13 cellular contexts compared by ENCODE assay signal in genomic region chr4:77045490-77045889, GRCh38. TPM values are rescaled to one million over a fixed set of nuclear protein-coding genes. Genes with fewer than 3 reads are reported as not detected.
DNase-seq lines count a peak whose midpoint lies in the region; ATAC-seq and TF ChIP-seq lines count a peak whose summit lies in the region.
"Had no signal": no experiment of that assay in that cellular context is flagged by ENCODE, and none has a peak within 500 bp of the region (broad histone marks: within the 10 kb centered on the region; RNA-seq: fewer than 3 reads in every experiment).

No MANE protein-coding gene starts in this region.

- ATAC-seq in GM18868 (IDR thresholded peaks at IDR 0.05; ENCODE audit: unreplicated experiment), result no peak

- H3K9me3 ChIP-seq in MM.1S (replicated peaks; ENCODE audit: insufficient read depth, low read length) (no peaks in the 10 kb centered on the region), endodermal cell (ENCODE audit: control insufficient read depth, low read length) (no peaks in the 10 kb centered on the region), osteoblast (ENCODE audit: low read depth, low read length) (no peaks in the 10 kb centered on the region)

- H3F3A ChIP-seq in MM.1S (ENCODE audit: insufficient read depth, low read length), result peaks cover 3% of the 10 kb centered on the region

- H3K4me1 ChIP-seq in MM.1S (ENCODE audit: low read length) (no peaks in the 10 kb centered on the region), endodermal cell (ENCODE audit: control insufficient read depth, insufficient read depth, low read length) (no peaks in the 10 kb centered on the region), osteoblast (ENCODE audit: insufficient read depth, low read length) (peaks cover 24% of the 10 kb centered on the region)

- H4K20me1 ChIP-seq in MM.1S (ENCODE audit: insufficient read depth, low read length), result no peaks in the 10 kb centered on the region
- no peaks in the 10 kb centered on the region for H4K20me1 ChIP-seq in osteoblast (ENCODE audit: insufficient read depth, low read length)

- peak; percentile 38 for DNase-seq in ELR (ENCODE audit: low read depth)
- DNase-seq in MM.1S, result no peak
- DNase-seq in endodermal cell, result peak; percentile 64
- DNase-seq in osteoblast (ENCODE audit: insufficient read length, low spot score, missing footprints), result no peak
- no peak for DNase-seq in stimulated activated CD4-positive, alpha-beta T cell treated with anti-CD3 and anti-CD28 coated beads, Interleukin-4, amount 100 ng/mL, for 1 hour
- DNase-seq in activated gamma-delta T cell (lab: John Stamatoyannopoulos, UW), result no peak
- no peak for DNase-seq in occipital lobe (lab: John Stamatoyannopoulos, UW)
- DNase-seq: DND-41, NCI-H526, T-cell had no signal

- no peak overlapping the region for H2AFZ ChIP-seq in MM.1S (ENCODE audit: low read length)
- H2AFZ ChIP-seq in osteoblast (ENCODE audit: low read length), result no peak overlapping the region

- H3K27me3 ChIP-seq in MM.1S (replicated peaks; ENCODE audit: insufficient read depth, low read length), result no peaks in the 10 kb centered on the region
- H3K27me3 ChIP-seq in endodermal cell (ENCODE audit: control insufficient read depth, insufficient read depth, low read length, poor library complexity, severe bottlenecking), result no peaks in the 10 kb centered on the region
- H3K27me3 ChIP-seq in osteoblast (ENCODE audit: insufficient read depth, low read length), result no peaks in the 10 kb centered on the region

- no peak overlapping the region for H3K4me2 ChIP-seq in MM.1S (ENCODE audit: low read depth, low read length)
- H3K4me2 ChIP-seq in osteoblast (ENCODE audit: insufficient read depth, low read length), result no peak overlapping the region

- H3K36me3 ChIP-seq in MM.1S (replicated peaks; ENCODE audit: insufficient read depth, low read length) (0 out of 2 replicates have a peak, but pooled peaks cover 5% of the 10 kb centered on the region), endodermal cell (ENCODE audit: control insufficient read depth, insufficient read depth, low read length) (peaks cover 47% of the 10 kb centered on the region), osteoblast (ENCODE audit: insufficient read depth, low read length) (peaks cover 43% of the 10 kb centered on the region)

- H3K4me3 ChIP-seq in MM.1S (ENCODE audit: low read length) (no peak overlapping the region), endodermal cell (ENCODE audit: low read length) (no peak overlapping the region), osteoblast (ENCODE audit: insufficient read depth, low read length) (no peak overlapping the region)
- H3K4me3 ChIP-seq: skin epidermis had no signal

- H3K4me3 Mint-ChIP-seq in endodermal cell, result no peak overlapping the region
- H3K4me3 Mint-ChIP-seq: brain, T-cell had no signal

- H3K9ac ChIP-seq in MM.1S (ENCODE audit: low read length) (no peak overlapping the region), endodermal cell (ENCODE audit: extremely low read depth, low read length, poor library complexity, severe bottlenecking) (no peak overlapping the region)

- no peaks in the 10 kb centered on the region for H3K9me3 Mint-ChIP-seq in endodermal cell
- H3K9me3 Mint-ChIP-seq: brain, T-cell had no signal

- no peaks in the 10 kb centered on the region for H3K79me2 ChIP-seq in MM.1S (ENCODE audit: low read length)
- H3K79me2 ChIP-seq in osteoblast (ENCODE audit: insufficient read depth, low read length), result peaks cover 3% of the 10 kb centered on the region

- H3K27ac Mint-ChIP-seq in endodermal cell, result no peak overlapping the region

- H3K27me3 Mint-ChIP-seq in endodermal cell (ENCODE audit: insufficient read depth), result no peaks in the 10 kb centered on the region
- H3K27me3 Mint-ChIP-seq: brain, T-cell had no signal

- peaks cover 8% of the 10 kb centered on the region for H3K4me1 Mint-ChIP-seq in endodermal cell

- TF ChIP-seq CTCF in MM.1S (IDR thresholded peaks at IDR 0.05; ENCODE audit: low read length) (0 out of 2 replicates have a peak, but pooled peaks have one; percentile 3), endodermal cell (conservative IDR thresholded peaks at IDR 0.05) (peak; percentile 71), osteoblast (IDR thresholded peaks at IDR 0.05; ENCODE audit: extremely low read depth, low read depth, low read length) (peak; percentile 23)

- H3K27ac ChIP-seq in MM.1S (ENCODE audit: low read length), result no peak overlapping the region
- no peak overlapping the region for H3K27ac ChIP-seq in endodermal cell (ENCODE audit: low read depth, low read length)
- H3K27ac ChIP-seq in osteoblast (ENCODE audit: low read depth, low read length), result no peak overlapping the region
- H3K27ac ChIP-seq: skin epidermis had no signal

- 93 to 100% methylated on average over 2 to 4 of the region's 4 CpGs for WGBS in endodermal cell (ENCODE audit: insufficient coverage in 1 of 2, insufficient read length in 1 of 2), 2 experiments

- H3K36me3 Mint-ChIP-seq in endodermal cell (ENCODE audit: low read depth), result peaks cover 34% of the 10 kb centered on the region

- no peaks in the 10 kb centered on the region for H3K9me2 ChIP-seq in MM.1S (replicated peaks; ENCODE audit: insufficient read depth, low read length)

RNA-seq across cellular contexts. Expression of gene CCNI, which starts 30.3 kb away (rescaled TPM):
- total RNA-seq in endodermal cell, result 100 to 1,000 TPM; 283 to 302 TPM
- polyA plus RNA-seq in endodermal cell (2013, experiment 1 of 2), result 351 TPM
- polyA plus RNA-seq in endodermal cell (2013, experiment 2 of 2), result 330 TPM
- total RNA-seq in osteoblast, result 229 and 243 TPM in 2 replicates
- total RNA-seq in occipital lobe, result 408 TPM

Comparison
In these comparisons a context has a peak if more than half of its experiments do, and no peak if none do; other contexts are left out.
1. DNase-seq: peak in ELR (single experiment) and endodermal cell (single experiment); none in MM.1S (single experiment), osteoblast (single experiment), stimulated activated CD4-positive, alpha-beta T cell treated with anti-CD3 and anti-CD28 coated beads, Interleukin-4, amount 100 ng/mL, for 1 hour (single experiment), activated gamma-delta T cell (single experiment) and occipital lobe (single experiment).
2. CTCF ChIP-seq: peak in every context shown above with its lines; median percentile 71 in endodermal cell; 23 in osteoblast; 3 in MM.1S.